Comparison of ENCODE assay signal across 36 cellular contexts in genomic region chr6:158076548-158076947, GRCh38.
"Had no signal": no experiment of that assay in that cellular context is flagged by ENCODE, and none has a peak within 500 bp of the region (broad histone marks: within the 10 kb centered on the region; RNA-seq: fewer than 3 reads in every experiment).

No MANE protein-coding gene starts in this region.

- H3K9me3 Mint-ChIP-seq: activated CD4-positive, alpha-beta memory T cell treated with anti-CD3 and anti-CD28 coated beads for 36 hours; activated CD4-positive, alpha-beta T cell treated with anti-CD3 and anti-CD28 coated beads, Interleukin-2, amount 10 ng/mL, durations not matched to agents 24 days and 14 days; activated naive CD4-positive, alpha-beta T cell treated with anti-CD3 and anti-CD28 coated beads for 36 hours; activated naive CD4-positive, alpha-beta T cell treated with anti-CD3 and anti-CD28 coated beads, Interleukin-2, amount 50 U/mL, for 24 hours; activated naive CD8-positive, alpha-beta T cell treated with anti-CD3 and anti-CD28 coated beads for 36 hours; activated naive CD8-positive, alpha-beta T cell treated with anti-CD3 and anti-CD28 coated beads, Interleukin-2, amount 50 U/mL, for 24 hours; activated T-helper 1 cell treated with anti-CD3 and anti-CD28 coated beads, Interleukin-12 subunit alpha, Interleukin-12 subunit beta, Interleukin-2, Interleukin-4 antibody, amounts not matched to agents 30 ng/mL and 10 ng/mL and 1 ng/mL, durations not matched to agents 14 hours and 24 hours and 36 hours; activated T-helper 2 cell treated with anti-CD3 and anti-CD28 coated beads, Interferon-gamma antibody, Interleukin-2, Interleukin-4, amounts not matched to agents 10 μg/mL and 5 μg/mL and 100 μg/mL, durations not matched to agents 14 hours and 24 hours and 36 hours; central memory CD8-positive, alpha-beta T cell; dendritic cell treated with granulocyte-macrophage colony-stimulating factor and Interleukin-4, amounts not matched to agents 40 ng/mL and 50 ng/mL, for 4 days; T-helper 2 cell treated with Interferon-gamma antibody and Interleukin-4, amounts not matched to agents 5 μg/mL and 100 μg/mL, for 36 hours had no signal

- ATAC-seq: activated CD4-positive, alpha-beta T cell treated with anti-CD3 and anti-CD28 coated beads for 36 hours; activated CD8-positive, alpha-beta memory T cell treated with anti-CD3 and anti-CD28 coated beads, Interleukin-2, amount 10 ng/mL, durations not matched to agents 7 days and 5 days; activated CD8-positive, alpha-beta T cell treated with anti-CD3 and anti-CD28 coated beads, Interleukin-2, amount 10 ng/mL, durations not matched to agents 7 days and 5 days; activated naive CD8-positive, alpha-beta T cell treated with anti-CD3 and anti-CD28 coated beads, Interleukin-2, amount 50 U/mL, for 24 hours; foreskin keratinocyte; gastrocnemius medialis; T-helper 17 cell had no signal

- H3K9me3 ChIP-seq: adrenal gland, ascending aorta, esophagus muscularis mucosa, gastrocnemius medialis had no signal

- H3K27ac Mint-ChIP-seq: activated CD4-positive, alpha-beta memory T cell treated with anti-CD3 and anti-CD28 coated beads for 36 hours; activated CD4-positive, alpha-beta T cell treated with anti-CD3 and anti-CD28 coated beads for 36 hours; activated CD4-positive, alpha-beta T cell treated with anti-CD3 and anti-CD28 coated beads, Interleukin-2, amount 10 ng/mL, durations not matched to agents 24 days and 14 days; activated CD8-positive, alpha-beta memory T cell treated with anti-CD3 and anti-CD28 coated beads, Interleukin-2, amount 10 ng/mL, durations not matched to agents 7 days and 5 days; activated CD8-positive, alpha-beta T cell treated with anti-CD3 and anti-CD28 coated beads, Interleukin-2, amount 10 ng/mL, durations not matched to agents 7 days and 5 days; activated naive CD4-positive, alpha-beta T cell treated with anti-CD3 and anti-CD28 coated beads for 36 hours; activated naive CD4-positive, alpha-beta T cell treated with anti-CD3 and anti-CD28 coated beads, Interleukin-2, amount 50 U/mL, for 24 hours; activated naive CD8-positive, alpha-beta T cell treated with anti-CD3 and anti-CD28 coated beads, Interleukin-2, amount 50 U/mL, for 24 hours; activated T-helper 1 cell treated with anti-CD3 and anti-CD28 coated beads, Interleukin-12 subunit alpha, Interleukin-12 subunit beta, Interleukin-2, Interleukin-4 antibody, amounts not matched to agents 30 ng/mL and 10 ng/mL and 1 ng/mL, durations not matched to agents 14 hours and 24 hours and 36 hours; activated T-helper 2 cell treated with anti-CD3 and anti-CD28 coated beads, Interferon-gamma antibody, Interleukin-2, Interleukin-4, amounts not matched to agents 10 μg/mL and 5 μg/mL and 100 μg/mL, durations not matched to agents 14 hours and 24 hours and 36 hours; dendritic cell treated with granulocyte-macrophage colony-stimulating factor and Interleukin-4, amounts not matched to agents 40 ng/mL and 50 ng/mL, for 4 days; T-helper 17 cell had no signal

- H3K4me1 ChIP-seq: ascending aorta, foreskin keratinocyte had no signal

- H3K27ac ChIP-seq: adrenal gland, ascending aorta, brain microvascular endothelial cell, coronary artery, esophagus muscularis mucosa, foreskin keratinocyte, gastrocnemius medialis, WERI-Rb-1 had no signal

- H3K27me3 Mint-ChIP-seq: activated CD4-positive, alpha-beta memory T cell treated with anti-CD3 and anti-CD28 coated beads for 36 hours; activated CD4-positive, alpha-beta T cell treated with anti-CD3 and anti-CD28 coated beads for 36 hours; activated CD4-positive, alpha-beta T cell treated with anti-CD3 and anti-CD28 coated beads, Interleukin-2, amount 10 ng/mL, durations not matched to agents 24 days and 14 days; activated CD8-positive, alpha-beta memory T cell treated with anti-CD3 and anti-CD28 coated beads, Interleukin-2, amount 10 ng/mL, durations not matched to agents 7 days and 5 days; activated naive CD4-positive, alpha-beta T cell treated with anti-CD3 and anti-CD28 coated beads, Interleukin-2, amount 50 U/mL, for 24 hours; activated naive CD8-positive, alpha-beta T cell treated with anti-CD3 and anti-CD28 coated beads for 36 hours; activated naive CD8-positive, alpha-beta T cell treated with anti-CD3 and anti-CD28 coated beads, Interleukin-2, amount 50 U/mL, for 24 hours; central memory CD8-positive, alpha-beta T cell; T-helper 17 cell had no signal

- H3K27me3 ChIP-seq: adrenal gland, ascending aorta, brain microvascular endothelial cell, dorsolateral prefrontal cortex, esophagus muscularis mucosa, foreskin keratinocyte, gastrocnemius medialis had no signal

- H3K4me3 Mint-ChIP-seq: activated CD4-positive, alpha-beta memory T cell treated with anti-CD3 and anti-CD28 coated beads for 36 hours; activated CD4-positive, alpha-beta T cell treated with anti-CD3 and anti-CD28 coated beads for 36 hours; activated CD4-positive, alpha-beta T cell treated with anti-CD3 and anti-CD28 coated beads, Interleukin-2, amount 10 ng/mL, durations not matched to agents 24 days and 14 days; activated CD8-positive, alpha-beta memory T cell treated with anti-CD3 and anti-CD28 coated beads, Interleukin-2, amount 10 ng/mL, durations not matched to agents 7 days and 5 days; activated CD8-positive, alpha-beta T cell treated with anti-CD3 and anti-CD28 coated beads, Interleukin-2, amount 10 ng/mL, durations not matched to agents 7 days and 5 days; activated naive CD4-positive, alpha-beta T cell treated with anti-CD3 and anti-CD28 coated beads for 36 hours; activated naive CD4-positive, alpha-beta T cell treated with anti-CD3 and anti-CD28 coated beads, Interleukin-2, amount 50 U/mL, for 24 hours; activated naive CD8-positive, alpha-beta T cell treated with anti-CD3 and anti-CD28 coated beads for 36 hours; activated naive CD8-positive, alpha-beta T cell treated with anti-CD3 and anti-CD28 coated beads, Interleukin-2, amount 50 U/mL, for 24 hours; activated T-helper 1 cell treated with anti-CD3 and anti-CD28 coated beads, Interleukin-12 subunit alpha, Interleukin-12 subunit beta, Interleukin-2, Interleukin-4 antibody, amounts not matched to agents 30 ng/mL and 10 ng/mL and 1 ng/mL, durations not matched to agents 14 hours and 24 hours and 36 hours; central memory CD8-positive, alpha-beta T cell; dendritic cell treated with granulocyte-macrophage colony-stimulating factor and Interleukin-4, amounts not matched to agents 40 ng/mL and 50 ng/mL, for 4 days; T-helper 17 cell; T-helper 2 cell treated with Interferon-gamma antibody and Interleukin-4, amounts not matched to agents 5 μg/mL and 100 μg/mL, for 36 hours had no signal

- H3K4me3 ChIP-seq: adrenal gland, ascending aorta, coronary artery, dorsolateral prefrontal cortex, esophagus muscularis mucosa, gastrocnemius medialis had no signal

- DNase-seq: activated CD4-positive, alpha-beta memory T cell treated with anti-CD3 and anti-CD28 coated beads for 36 hours; activated CD4-positive, alpha-beta T cell treated with anti-CD3 and anti-CD28 coated beads for 36 hours; activated CD4-positive, alpha-beta T cell treated with anti-CD3 and anti-CD28 coated beads, Interleukin-2, amount 10 ng/mL, durations not matched to agents 24 days and 14 days; activated CD4-positive, CD25-positive, alpha-beta regulatory T cell; activated CD4-positive, CD25-positive, alpha-beta regulatory T cell treated with anti-CD3 and anti-CD28 coated beads, Interleukin-2, amount 50 U/mL, for 72 hours; activated CD8-positive, alpha-beta memory T cell treated with anti-CD3 and anti-CD28 coated beads, Interleukin-2, amount 10 ng/mL, durations not matched to agents 7 days and 5 days; activated CD8-positive, alpha-beta memory T cell treated with anti-CD3 and anti-CD28 coated beads, Interleukin-2, amount 50 U/mL, for 4 hours; activated CD8-positive, alpha-beta T cell treated with anti-CD3 and anti-CD28 coated beads, Interleukin-2, amount 10 ng/mL, durations not matched to agents 7 days and 5 days; activated effector memory CD4-positive, alpha-beta T cell treated with anti-CD3 and anti-CD28 coated beads, Interleukin-2, amount 50 U/mL, for 16 hours; activated naive CD4-positive, alpha-beta T cell treated with anti-CD3 and anti-CD28 coated beads for 36 hours; activated naive CD8-positive, alpha-beta T cell treated with anti-CD3 and anti-CD28 coated beads for 36 hours; activated naive CD8-positive, alpha-beta T cell treated with anti-CD3 and anti-CD28 coated beads, Interleukin-2, amount 50 U/mL, for 24 hours; activated T-cell treated with anti-CD3 and anti-CD28 coated beads, Interleukin-2, amount 50 U/mL, for 1 hour; activated T-cell treated with anti-CD3 and anti-CD28 coated beads, Interleukin-2, amount 50 U/mL, for 48 hours; adrenal gland; amygdala; brain microvascular endothelial cell; dorsolateral prefrontal cortex; effector memory CD4-positive, alpha-beta T cell; erythroblast; foreskin keratinocyte; gastrocnemius medialis; glutamatergic neuron; T-helper 1 cell; T-helper 17 cell; T1000; WERI-Rb-1 had no signal
